Comparison of ENCODE assay signal across 8 cellular contexts in the genomic region with DNA sequence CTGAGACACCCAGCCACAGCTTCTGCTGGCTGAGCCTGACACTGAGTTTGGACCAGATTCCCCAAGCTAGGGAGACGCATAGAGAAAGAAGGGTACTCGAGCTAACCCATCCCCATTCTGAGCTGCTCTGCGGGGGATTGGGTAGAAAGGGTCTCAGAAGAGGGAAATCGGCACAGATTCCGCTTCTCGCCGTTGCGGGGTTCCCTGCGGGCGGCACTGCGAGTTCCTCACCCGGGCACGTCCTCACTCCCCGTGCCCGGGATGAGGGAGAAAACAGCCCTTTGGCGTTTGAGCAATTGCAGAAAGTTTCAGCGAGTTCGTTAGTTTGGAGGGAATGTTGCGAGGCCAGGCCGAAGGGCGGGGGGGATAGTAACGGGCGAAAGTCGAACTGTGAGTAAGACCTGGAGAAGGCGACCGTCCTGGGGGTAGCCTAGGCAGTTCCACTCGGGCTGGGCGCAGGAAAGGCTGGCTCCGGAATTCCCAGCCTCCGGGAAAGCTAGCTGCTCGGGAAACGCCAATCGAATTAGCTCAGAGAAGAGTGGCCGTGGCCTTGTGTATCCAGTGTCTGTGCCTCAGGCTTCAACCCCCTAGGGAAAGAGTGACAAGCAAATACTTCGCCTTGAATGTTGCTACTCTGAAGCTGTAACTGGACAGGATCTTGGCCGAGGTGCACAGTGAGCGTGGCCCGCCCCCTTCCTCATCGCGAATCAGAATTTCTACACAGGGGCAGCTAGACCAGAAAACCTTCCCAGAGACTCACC. TPM values are rescaled to one million over a fixed set of nuclear protein-coding genes. Genes with fewer than 3 reads are reported as not detected.
DNase-seq lines count a peak whose midpoint lies in the region; ATAC-seq and TF ChIP-seq lines count a peak whose summit lies in the region.

No MANE protein-coding gene starts in this region.

- H3K4me1 ChIP-seq in iPS DF 6.9 (ENCODE audit: control insufficient read depth, insufficient read depth, low read length) (no peaks in the 10 kb centered on the region), skeletal muscle tissue (ENCODE audit: control insufficient read depth in 3 of 3, insufficient read depth in 3 of 3, low read length in 3 of 3) (peaks cover 0 to 11% (median 8%) of the 10 kb centered on the region in 3 donors)

- DNase-seq in HCEC 1CT (peak; percentile 72), WTC11 (ENCODE audit: low spot score) (peak; percentile 64), iPS DF 6.9 (ENCODE audit: low read depth, low spot score) (peak; percentile 4), natural killer cell (no peak)

- H3K4me3 ChIP-seq in iPS DF 6.9 (ENCODE audit: low read length), result peak overlapping the region; percentile 45; the same call in 1 of the 2 replicates
- H3K4me3 ChIP-seq in skeletal muscle tissue (ENCODE audit: low read length in 3 of 3), result peak overlapping the region; percentile 30 to 74 (median 51)

- H3K36me3 ChIP-seq in iPS DF 6.9 (ENCODE audit: control insufficient read depth, insufficient read depth, low read length) (no peaks in the 10 kb centered on the region), skeletal muscle tissue (ENCODE audit: control insufficient read depth in 3 of 3, insufficient read depth in 3 of 3, low read length in 3 of 3) (no peaks in the 10 kb centered on the region)

- peak overlapping the region; percentile 83 for H3K4me3 Mint-ChIP-seq in WTC11
- H3K4me3 Mint-ChIP-seq in natural killer cell, result no peak overlapping the region

- WGBS in iPS DF 6.9 (ENCODE audit: insufficient coverage, insufficient read length), result no CpG with 5 or more reads among the region's 40 CpGs

- H3K4me1 Mint-ChIP-seq in WTC11 (peaks cover 9% of the 10 kb centered on the region), natural killer cell (no peaks in the 10 kb centered on the region)

- H3K36me3 Mint-ChIP-seq in WTC11 (no peaks in the 10 kb centered on the region), natural killer cell (no peaks in the 10 kb centered on the region)

- intact Hi-C loops in natural killer cell (cut with micrococcal nuclease), result no loop called here

- CTCF ChIA-PET in WTC11 (lab: Charles Lee), result interaction anchor here (0.7 to 1.1 kb wide), 2 partner anchors 182 to 360 kb away, joined by 3 read pairs; no protein-coding TSS in a partner anchor

- peak overlapping the region; percentile 34 to 80 (median 48) for H3K9ac ChIP-seq in skeletal muscle tissue (ENCODE audit: low read depth in 1 of 3, low read length in 3 of 3)

- H3K9me3 ChIP-seq in iPS DF 6.9 (ENCODE audit: control insufficient read depth, insufficient read depth, low read length) (no peaks in the 10 kb centered on the region), skeletal muscle tissue (ENCODE audit: control insufficient read depth in 3 of 3, low read length in 3 of 3) (no peaks in the 10 kb centered on the region)

- TF ChIP-seq CTCF in WTC11 (IDR thresholded peaks at IDR 0.05), result no peak
- TF ChIP-seq CTCF in natural killer cell (IDR thresholded peaks at IDR 0.05), result no peak

- POLR2A ChIA-PET in WTC11 (lab: Charles Lee), result interaction anchor here (0.8 kb wide), 1 partner anchor 25 kb away, joined by 3 read pairs; no protein-coding TSS in a partner anchor

- 0 out of 2 replicates have a peak, but pooled peaks cover 5% of the 10 kb centered on the region for H3K9me3 Mint-ChIP-seq in WTC11
- H3K9me3 Mint-ChIP-seq in natural killer cell, result peaks cover 6 to 7% of the 10 kb centered on the region in 2 donors

- peaks cover 81% of the 10 kb centered on the region for H3K27me3 Mint-ChIP-seq in WTC11 (ENCODE audit: low read depth)
- H3K27me3 Mint-ChIP-seq in natural killer cell (ENCODE audit: low read depth in 2 of 2), result peaks cover 10% of the 10 kb centered on the region in 2 donors

- H3K27ac Mint-ChIP-seq in WTC11 (no peak overlapping the region), natural killer cell (no peak overlapping the region)

- H3K27ac ChIP-seq in iPS DF 6.9 (ENCODE audit: low read length) (no peak overlapping the region), skeletal muscle tissue (ENCODE audit: low read depth, low read length) (no peak overlapping the region)

- ATAC-seq in WTC11 (peak; percentile 75), GM18519 (IDR thresholded peaks at IDR 0.05; ENCODE audit: low FRiP score, unreplicated experiment) (no peak), GM18520 (IDR thresholded peaks at IDR 0.05; ENCODE audit: unreplicated experiment) (no peak), HG02798 (IDR thresholded peaks at IDR 0.05; ENCODE audit: poor library complexity, unreplicated experiment) (no peak), natural killer cell (no peak)

- H3K27me3 ChIP-seq in iPS DF 6.9 (ENCODE audit: control insufficient read depth, insufficient read depth, low read length), result peaks cover 18% of the 10 kb centered on the region
- H3K27me3 ChIP-seq in skeletal muscle tissue (ENCODE audit: control insufficient read depth in 3 of 3, insufficient read depth in 3 of 3, low read length in 3 of 3), result peaks cover 0 to 13% (median 9%) of the 10 kb centered on the region in 3 donors

TF ChIP-seq in WTC11, 78 proteins besides CTCF, POLR2A, EP300 and RAD21:
- TF ChIP-seq, protein P1, sequence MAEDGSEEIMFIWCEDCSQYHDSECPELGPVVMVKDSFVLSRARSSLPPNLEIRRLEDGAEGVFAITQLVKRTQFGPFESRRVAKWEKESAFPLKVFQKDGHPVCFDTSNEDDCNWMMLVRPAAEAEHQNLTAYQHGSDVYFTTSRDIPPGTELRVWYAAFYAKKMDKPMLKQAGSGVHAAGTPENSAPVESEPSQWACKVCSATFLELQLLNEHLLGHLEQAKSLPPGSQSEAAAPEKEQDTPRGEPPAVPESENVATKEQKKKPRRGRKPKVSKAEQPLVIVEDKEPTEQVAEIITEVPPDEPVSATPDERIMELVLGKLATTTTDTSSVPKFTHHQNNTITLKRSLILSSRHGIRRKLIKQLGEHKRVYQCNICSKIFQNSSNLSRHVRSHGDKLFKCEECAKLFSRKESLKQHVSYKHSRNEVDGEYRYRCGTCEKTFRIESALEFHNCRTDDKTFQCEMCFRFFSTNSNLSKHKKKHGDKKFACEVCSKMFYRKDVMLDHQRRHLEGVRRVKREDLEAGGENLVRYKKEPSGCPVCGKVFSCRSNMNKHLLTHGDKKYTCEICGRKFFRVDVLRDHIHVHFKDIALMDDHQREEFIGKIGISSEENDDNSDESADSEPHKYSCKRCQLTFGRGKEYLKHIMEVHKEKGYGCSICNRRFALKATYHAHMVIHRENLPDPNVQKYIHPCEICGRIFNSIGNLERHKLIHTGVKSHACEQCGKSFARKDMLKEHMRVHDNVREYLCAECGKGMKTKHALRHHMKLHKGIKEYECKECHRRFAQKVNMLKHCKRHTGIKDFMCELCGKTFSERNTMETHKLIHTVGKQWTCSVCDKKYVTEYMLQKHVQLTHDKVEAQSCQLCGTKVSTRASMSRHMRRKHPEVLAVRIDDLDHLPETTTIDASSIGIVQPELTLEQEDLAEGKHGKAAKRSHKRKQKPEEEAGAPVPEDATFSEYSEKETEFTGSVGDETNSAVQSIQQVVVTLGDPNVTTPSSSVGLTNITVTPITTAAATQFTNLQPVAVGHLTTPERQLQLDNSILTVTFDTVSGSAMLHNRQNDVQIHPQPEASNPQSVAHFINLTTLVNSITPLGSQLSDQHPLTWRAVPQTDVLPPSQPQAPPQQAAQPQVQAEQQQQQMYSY (CRISPR knock-in tag; IDR thresholded peaks at IDR 0.05), result peak; percentile 92
- no peak for TF ChIP-seq JAZF1 (CRISPR knock-in tag; IDR thresholded peaks at IDR 0.05)

RNA-seq across cellular contexts. Expression of gene PTGFR, which starts 0.7 kb away (rescaled TPM):
- total RNA-seq in WTC11 (2021), result 0.04 to 0.11 TPM in 2 of 3 replicates, not detected in the other
- total RNA-seq in skeletal muscle tissue, result 17.2 TPM
- not detected for total RNA-seq in natural killer cell

Comparison
In these comparisons a context has a peak if more than half of its experiments do, and no peak if none do; other contexts are left out.
1. RNA of gene PTGFR, which starts 0.7 kb away (total RNA-seq): 17.2 TPM in skeletal muscle tissue (single experiment); 0.04 to 0.11 TPM in WTC11 and not detected in natural killer cell; every median in the first group is over 10 times any median in the second.